ENCODE assay signal across 13 cellular contexts in the genomic region with DNA sequence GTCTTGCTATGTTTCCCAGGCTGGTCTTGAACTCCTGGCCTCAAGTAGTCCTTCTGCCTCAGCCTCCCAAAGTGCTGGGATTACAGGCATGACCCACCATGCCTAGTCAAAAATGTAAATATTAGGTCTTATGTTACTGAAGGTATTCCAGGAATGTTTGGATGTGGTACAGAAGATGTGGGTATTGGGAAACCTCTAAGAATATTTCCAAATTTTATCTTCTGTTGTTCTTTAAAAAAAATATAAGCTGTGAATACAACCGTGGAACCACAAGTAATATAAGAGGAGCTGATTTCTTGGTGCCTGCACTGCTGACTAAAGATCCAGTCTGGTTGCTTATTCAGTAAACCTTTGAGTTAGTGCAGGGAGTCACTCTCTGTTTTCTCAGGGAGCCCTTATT.
"Had no signal": no experiment of that assay in that cellular context is flagged by ENCODE, and none has a peak within 500 bp of the region (broad histone marks: within the 10 kb centered on the region; RNA-seq: fewer than 3 reads in every experiment).

No MANE protein-coding gene starts in this region.

- H3K27ac ChIP-seq: esophagus squamous epithelium, stomach had no signal

- H3K4me3 ChIP-seq: esophagus squamous epithelium, stomach had no signal

- H3K27me3 Mint-ChIP-seq: activated T-helper 17 cell treated with anti-CD3 and anti-CD28 coated beads, Interleukin-2, amount 50 U/mL, for 72 hours; naive thymus-derived CD4-positive, alpha-beta T cell had no signal

- H3K4me1 Mint-ChIP-seq: activated T-helper 17 cell treated with anti-CD3 and anti-CD28 coated beads, Interleukin-2, amount 50 U/mL, for 72 hours; immature natural killer cell; naive thymus-derived CD4-positive, alpha-beta T cell had no signal

- H3K9me3 Mint-ChIP-seq: activated T-helper 17 cell treated with anti-CD3 and anti-CD28 coated beads, Interleukin-2, amount 50 U/mL, for 72 hours; immature natural killer cell; T-helper 1 cell treated with Interleukin-12 subunit alpha and Interleukin-12 subunit beta and Interleukin-4 antibody, amounts not matched to agents 30 μg/mL and 1 μg/mL, for 36 hours; WTC11 had no signal

- H3K27ac Mint-ChIP-seq: activated T-helper 17 cell treated with anti-CD3 and anti-CD28 coated beads, Interleukin-2, amount 50 U/mL, for 72 hours; immature natural killer cell; naive thymus-derived CD4-positive, alpha-beta T cell; T-helper 1 cell treated with Interleukin-12 subunit alpha and Interleukin-12 subunit beta and Interleukin-4 antibody, amounts not matched to agents 30 μg/mL and 1 μg/mL, for 36 hours; WTC11 had no signal

- H3K27me3 ChIP-seq: stomach had no signal

- H3K36me3 Mint-ChIP-seq: immature natural killer cell; naive thymus-derived CD4-positive, alpha-beta T cell; WTC11 had no signal

- DNase-seq: activated CD4-positive, alpha-beta T cell treated with anti-CD3 and anti-CD28 coated beads for 48 hours; activated CD8-positive, alpha-beta memory T cell treated with anti-CD3 and anti-CD28 coated beads for 24 hours; activated naive CD4-positive, alpha-beta T cell treated with anti-CD3 and anti-CD28 coated beads, Interleukin-2, amount 50 U/mL, for 16 hours; esophagus squamous epithelium; glutamatergic neuron; immature natural killer cell; mammary epithelial cell; naive thymus-derived CD4-positive, alpha-beta T cell; small intestine; stomach had no signal

- ATAC-seq: activated T-helper 17 cell treated with anti-CD3 and anti-CD28 coated beads, Interleukin-2, amount 50 U/mL, for 72 hours; naive thymus-derived CD4-positive, alpha-beta T cell; WTC11 had no signal

- H3K36me3 ChIP-seq: esophagus squamous epithelium, stomach had no signal

- H3K9me3 ChIP-seq: esophagus squamous epithelium, stomach had no signal

- H3K4me3 Mint-ChIP-seq: activated T-helper 17 cell treated with anti-CD3 and anti-CD28 coated beads, Interleukin-2, amount 50 U/mL, for 72 hours; immature natural killer cell; naive thymus-derived CD4-positive, alpha-beta T cell; T-helper 1 cell treated with Interleukin-12 subunit alpha and Interleukin-12 subunit beta and Interleukin-4 antibody, amounts not matched to agents 30 μg/mL and 1 μg/mL, for 36 hours; WTC11 had no signal
